In genomic region chr5:13478831-13479465, GRCh38 we compare ENCODE assay signal across 8 cellular contexts.
A peak's percentile ranks its signal among the peaks of the same experiment; 100 is the strongest.
DNase-seq lines count a peak whose midpoint lies in the region; ATAC-seq, FAIRE-seq and TF ChIP-seq lines count a peak whose summit lies in the region.

No MANE protein-coding gene starts in this region.

- no peak for FAIRE-seq in D721Med (lab: Jason Lieb, UNC)

- no peaks in the 10 kb centered on the region for H3K36me3 Mint-ChIP-seq in HFFc6 (ENCODE audit: low read depth)

- H3K9me3 Mint-ChIP-seq in HFFc6, result no peaks in the 10 kb centered on the region

- no peaks in the 10 kb centered on the region for H3K9me3 ChIP-seq in breast epithelium
- no peaks in the 10 kb centered on the region for H3K9me3 ChIP-seq in lower lobe of right lung

- H3K4me1 Mint-ChIP-seq in HFFc6 (ENCODE audit: low read depth), result peaks cover 14% of the 10 kb centered on the region

- H3K36me3 ChIP-seq in breast epithelium (no peaks in the 10 kb centered on the region), lower lobe of right lung (no peaks in the 10 kb centered on the region)

- TF ChIP-seq POLR2A in breast epithelium (IDR thresholded peaks at IDR 0.05), result no peak

- intact Hi-C loops in breast epithelium (cut with DNase I; ENCODE audit: low total_unique reads) (loop anchor here (10.0 kb wide), 1 partner anchor 1714 kb away; no protein-coding TSS in a partner anchor), lower lobe of right lung (cut with DNase I) (loop anchor here (10.0 kb wide), 1 partner anchor 1184 kb away; no protein-coding TSS in a partner anchor)

- ATAC-seq in lower lobe of right lung (peak in 1 of 2 donors; percentile 40), HG03196 (IDR thresholded peaks at IDR 0.05; ENCODE audit: unreplicated experiment) (no peak), GM19452 (IDR thresholded peaks at IDR 0.05; ENCODE audit: unreplicated experiment) (no peak)

- no peaks in the 10 kb centered on the region for H3K4me1 ChIP-seq in breast epithelium
- H3K4me1 ChIP-seq in lower lobe of right lung, result no peaks in the 10 kb centered on the region

- TF ChIP-seq CTCF in D721Med (IDR thresholded peaks at IDR 0.05; ENCODE audit: insufficient read depth, missing control alignments) (peak; percentile 51), HFFc6 (IDR thresholded peaks at IDR 0.05) (peak; percentile 71), breast epithelium (IDR thresholded peaks at IDR 0.05) (peak in 2 of 3 donors; percentile 37 to 55), lower lobe of right lung (IDR thresholded peaks at IDR 0.05) (peak; percentile 43)

- H3K4me3 Mint-ChIP-seq in HFFc6, result no peak overlapping the region

- DNase-seq in D721Med (ENCODE audit: insufficient read length, low spot score), result peak; percentile 30
- peak; percentile 17 for DNase-seq in HFFc6
- peak; percentile 66 for DNase-seq in NCI-H524 treated with DMSO at 0.1 percent for 48 hours (lab: John Stamatoyannopoulos, UW)
- DNase-seq in breast epithelium (ENCODE audit: low spot score in 2 of 2), result no peak
- DNase-seq in lower lobe of right lung, result no peak
- no peak for DNase-seq in GOT3 (lab: John Stamatoyannopoulos, UW)

- H3K4me3 ChIP-seq in breast epithelium (no peak overlapping the region), lower lobe of right lung (no peak overlapping the region)

- no peak overlapping the region for H3K27ac ChIP-seq in breast epithelium
- H3K27ac ChIP-seq in lower lobe of right lung, result no peak overlapping the region

- no peak overlapping the region for H3K27ac Mint-ChIP-seq in HFFc6

- peaks cover 11% of the 10 kb centered on the region for H3K27me3 Mint-ChIP-seq in HFFc6 (ENCODE audit: insufficient read depth)

- H3K27me3 ChIP-seq in breast epithelium, result no peaks in the 10 kb centered on the region
- H3K27me3 ChIP-seq in lower lobe of right lung (ENCODE audit: low read depth), result no peaks in the 10 kb centered on the region

Comparison
In these comparisons a context has a peak if more than half of its experiments do, and no peak if none do; other contexts are left out.
1. DNase-seq: peak in D721Med (single experiment), HFFc6 (single experiment) and NCI-H524 treated with DMSO at 0.1 percent for 48 hours (single experiment); none in breast epithelium (0 of 2), lower lobe of right lung (single experiment) and GOT3 (single experiment).
2. Peak in every context shown above with its lines, with median percentiles within 50 percentile points of each other: CTCF ChIP-seq.